ENCODE assay signal across 1 cellular context in genomic region chr2:36785179-36785795, GRCh38.
TF ChIP-seq lines count a peak whose summit lies in the region.

No MANE protein-coding gene starts in this region.

TF ChIP-seq in K562, 482 proteins besides CTCF, POLR2A, EP300 and RAD21 (continued from another document):
- TF ChIP-seq, protein P1, sequence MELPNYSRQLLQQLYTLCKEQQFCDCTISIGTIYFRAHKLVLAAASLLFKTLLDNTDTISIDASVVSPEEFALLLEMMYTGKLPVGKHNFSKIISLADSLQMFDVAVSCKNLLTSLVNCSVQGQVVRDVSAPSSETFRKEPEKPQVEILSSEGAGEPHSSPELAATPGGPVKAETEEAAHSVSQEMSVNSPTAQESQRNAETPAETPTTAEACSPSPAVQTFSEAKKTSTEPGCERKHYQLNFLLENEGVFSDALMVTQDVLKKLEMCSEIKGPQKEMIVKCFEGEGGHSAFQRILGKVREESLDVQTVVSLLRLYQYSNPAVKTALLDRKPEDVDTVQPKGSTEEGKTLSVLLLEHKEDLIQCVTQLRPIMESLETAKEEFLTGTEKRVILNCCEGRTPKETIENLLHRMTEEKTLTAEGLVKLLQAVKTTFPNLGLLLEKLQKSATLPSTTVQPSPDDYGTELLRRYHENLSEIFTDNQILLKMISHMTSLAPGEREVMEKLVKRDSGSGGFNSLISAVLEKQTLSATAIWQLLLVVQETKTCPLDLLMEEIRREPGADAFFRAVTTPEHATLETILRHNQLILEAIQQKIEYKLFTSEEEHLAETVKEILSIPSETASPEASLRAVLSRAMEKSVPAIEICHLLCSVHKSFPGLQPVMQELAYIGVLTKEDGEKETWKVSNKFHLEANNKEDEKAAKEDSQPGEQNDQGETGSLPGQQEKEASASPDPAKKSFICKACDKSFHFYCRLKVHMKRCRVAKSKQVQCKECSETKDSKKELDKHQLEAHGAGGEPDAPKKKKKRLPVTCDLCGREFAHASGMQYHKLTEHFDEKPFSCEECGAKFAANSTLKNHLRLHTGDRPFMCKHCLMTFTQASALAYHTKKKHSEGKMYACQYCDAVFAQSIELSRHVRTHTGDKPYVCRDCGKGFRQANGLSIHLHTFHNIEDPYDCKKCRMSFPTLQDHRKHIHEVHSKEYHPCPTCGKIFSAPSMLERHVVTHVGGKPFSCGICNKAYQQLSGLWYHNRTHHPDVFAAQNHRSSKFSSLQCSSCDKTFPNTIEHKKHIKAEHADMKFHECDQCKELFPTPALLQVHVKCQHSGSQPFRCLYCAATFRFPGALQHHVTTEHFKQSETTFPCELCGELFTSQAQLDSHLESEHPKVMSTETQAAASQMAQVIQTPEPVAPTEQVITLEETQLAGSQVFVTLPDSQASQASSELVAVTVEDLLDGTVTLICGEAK (IDR thresholded peaks at IDR 0.05): no peak
- TF ChIP-seq, protein P1 (CRISPR knock-in tag; IDR thresholded peaks at IDR 0.05): no peak
- no peak for TF ChIP-seq ELF2 (CRISPR knock-in tag; IDR thresholded peaks at IDR 0.05)
- TF ChIP-seq BRD9 (IDR thresholded peaks at IDR 0.05; ENCODE audit: low read depth, partially characterized antibody): no peak
- no peak for TF ChIP-seq NFE2L1 (tag; IDR thresholded peaks at IDR 0.05; ENCODE audit: borderline replicate concordance, low read depth)
- no peak for TF ChIP-seq BCL6 (CRISPR knock-in tag; IDR thresholded peaks at IDR 0.05)
- no peak for TF ChIP-seq ETS2 (tag; IDR thresholded peaks at IDR 0.05; ENCODE audit: borderline replicate concordance, poor library complexity, severe bottlenecking)
- 0 out of 2 replicates have a peak, but pooled peaks have one; percentile 19 for TF ChIP-seq CREM (IDR thresholded peaks at IDR 0.05; ENCODE audit: low read depth)
- TF ChIP-seq, protein P2, sequence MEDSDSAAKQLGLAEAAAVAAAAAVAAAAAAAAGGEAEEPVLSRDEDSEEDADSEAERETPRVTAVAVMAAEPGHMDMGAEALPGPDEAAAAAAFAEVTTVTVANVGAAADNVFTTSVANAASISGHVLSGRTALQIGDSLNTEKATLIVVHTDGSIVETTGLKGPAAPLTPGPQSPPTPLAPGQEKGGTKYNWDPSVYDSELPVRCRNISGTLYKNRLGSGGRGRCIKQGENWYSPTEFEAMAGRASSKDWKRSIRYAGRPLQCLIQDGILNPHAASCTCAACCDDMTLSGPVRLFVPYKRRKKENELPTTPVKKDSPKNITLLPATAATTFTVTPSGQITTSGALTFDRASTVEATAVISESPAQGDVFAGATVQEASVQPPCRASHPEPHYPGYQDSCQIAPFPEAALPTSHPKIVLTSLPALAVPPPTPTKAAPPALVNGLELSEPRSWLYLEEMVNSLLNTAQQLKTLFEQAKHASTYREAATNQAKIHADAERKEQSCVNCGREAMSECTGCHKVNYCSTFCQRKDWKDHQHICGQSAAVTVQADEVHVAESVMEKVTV (CRISPR knock-in tag; IDR thresholded peaks at IDR 0.05): peak; percentile 40; the same call in 1 of the 2 replicates
- no peak for TF ChIP-seq CREB5 (CRISPR knock-in tag; IDR thresholded peaks at IDR 0.05)
- TF ChIP-seq, protein P3, sequence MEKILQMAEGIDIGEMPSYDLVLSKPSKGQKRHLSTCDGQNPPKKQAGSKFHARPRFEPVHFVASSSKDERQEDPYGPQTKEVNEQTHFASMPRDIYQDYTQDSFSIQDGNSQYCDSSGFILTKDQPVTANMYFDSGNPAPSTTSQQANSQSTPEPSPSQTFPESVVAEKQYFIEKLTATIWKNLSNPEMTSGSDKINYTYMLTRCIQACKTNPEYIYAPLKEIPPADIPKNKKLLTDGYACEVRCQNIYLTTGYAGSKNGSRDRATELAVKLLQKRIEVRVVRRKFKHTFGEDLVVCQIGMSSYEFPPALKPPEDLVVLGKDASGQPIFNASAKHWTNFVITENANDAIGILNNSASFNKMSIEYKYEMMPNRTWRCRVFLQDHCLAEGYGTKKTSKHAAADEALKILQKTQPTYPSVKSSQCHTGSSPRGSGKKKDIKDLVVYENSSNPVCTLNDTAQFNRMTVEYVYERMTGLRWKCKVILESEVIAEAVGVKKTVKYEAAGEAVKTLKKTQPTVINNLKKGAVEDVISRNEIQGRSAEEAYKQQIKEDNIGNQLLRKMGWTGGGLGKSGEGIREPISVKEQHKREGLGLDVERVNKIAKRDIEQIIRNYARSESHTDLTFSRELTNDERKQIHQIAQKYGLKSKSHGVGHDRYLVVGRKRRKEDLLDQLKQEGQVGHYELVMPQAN (IDR thresholded peaks at IDR 0.05; ENCODE audit: borderline replicate concordance): no peak
- no peak for TF ChIP-seq PHTF2 (CRISPR knock-in tag; IDR thresholded peaks at IDR 0.05)
- no peak for TF ChIP-seq CXXC5 (CRISPR knock-in tag; IDR thresholded peaks at IDR 0.05)
- TF ChIP-seq CLOCK (CRISPR knock-in tag; IDR thresholded peaks at IDR 0.05; ENCODE audit: borderline replicate concordance): no peak
- TF ChIP-seq PTBP1 (IDR thresholded peaks at IDR 0.05; ENCODE audit: low read depth, low read length): no peak
- no peak for TF ChIP-seq ZBTB1 (CRISPR knock-in tag; IDR thresholded peaks at IDR 0.05; ENCODE audit: borderline replicate concordance, low read depth)
- 0 out of 2 replicates have a peak, but pooled peaks have one; percentile 36 for TF ChIP-seq JUND (IDR thresholded peaks at IDR 0.05; ENCODE audit: borderline replicate concordance, low read depth, low read length)
- no peak for TF ChIP-seq JUND (tag; IDR thresholded peaks at IDR 0.05; ENCODE audit: borderline replicate concordance, low read depth, low read length)
- no peak for TF ChIP-seq ZNF639 (CRISPR knock-in tag; conservative IDR thresholded peaks at IDR 0.05 in 1 of 2, IDR thresholded peaks at IDR 0.05 in 1 of 2)
- TF ChIP-seq FUS (optimal IDR thresholded peaks at IDR 0.05; ENCODE audit: low read depth, low read length): no peak
- peak; percentile 65; the same call in 1 of the 2 replicates for TF ChIP-seq RB1 (IDR thresholded peaks at IDR 0.05; ENCODE audit: low read depth)
- TF ChIP-seq IRF2 (CRISPR knock-in tag; IDR thresholded peaks at IDR 0.05): no peak
- TF ChIP-seq UBTF (IDR thresholded peaks at IDR 0.05; ENCODE audit: borderline replicate concordance in 1 of 2, low read depth in 2 of 2, low read length in 2 of 2): no peak
- no peak for TF ChIP-seq L3MBTL2 (IDR thresholded peaks at IDR 0.05)
- TF ChIP-seq TEAD4 (IDR thresholded peaks at IDR 0.05; ENCODE audit: low read length): peak; percentile 78
- TF ChIP-seq TEAD4 (CRISPR knock-in tag; IDR thresholded peaks at IDR 0.05; ENCODE audit: borderline replicate concordance): no peak
- peak; percentile 90 for TF ChIP-seq TEAD2 (tag; IDR thresholded peaks at IDR 0.05)
- peak; percentile 50 for TF ChIP-seq SMC3 (conservative IDR thresholded peaks at IDR 0.05; ENCODE audit: insufficient read depth, low read depth, low read length)
- TF ChIP-seq, protein P4, sequence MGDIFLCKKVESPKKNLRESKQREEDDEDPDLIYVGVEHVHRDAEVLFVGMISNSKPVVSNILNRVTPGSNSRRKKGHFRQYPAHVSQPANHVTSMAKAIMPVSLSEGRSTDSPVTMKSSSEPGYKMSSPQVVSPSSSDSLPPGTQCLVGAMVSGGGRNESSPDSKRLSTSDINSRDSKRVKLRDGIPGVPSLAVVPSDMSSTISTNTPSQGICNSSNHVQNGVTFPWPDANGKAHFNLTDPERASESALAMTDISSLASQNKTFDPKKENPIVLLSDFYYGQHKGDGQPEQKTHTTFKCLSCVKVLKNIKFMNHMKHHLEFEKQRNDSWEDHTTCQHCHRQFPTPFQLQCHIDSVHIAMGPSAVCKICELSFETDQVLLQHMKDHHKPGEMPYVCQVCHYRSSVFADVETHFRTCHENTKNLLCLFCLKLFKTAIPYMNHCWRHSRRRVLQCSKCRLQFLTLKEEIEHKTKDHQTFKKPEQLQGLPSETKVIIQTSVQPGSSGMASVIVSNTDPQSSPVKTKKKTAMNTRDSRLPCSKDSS (IDR thresholded peaks at IDR 0.05; ENCODE audit: low read depth, partially characterized antibody): no peak
- peak; percentile 92 to 95; a peak in 3 of 4 replicates for TF ChIP-seq TEAD1 (CRISPR knock-in tag; IDR thresholded peaks at IDR 0.05)
- TF ChIP-seq ILF3 (IDR thresholded peaks at IDR 0.05; ENCODE audit: borderline replicate concordance): no peak
TF ChIP-seq in K562: peak in this region for 11.
